Comparison of ENCODE assay signal across 7 cellular contexts in the genomic region with DNA sequence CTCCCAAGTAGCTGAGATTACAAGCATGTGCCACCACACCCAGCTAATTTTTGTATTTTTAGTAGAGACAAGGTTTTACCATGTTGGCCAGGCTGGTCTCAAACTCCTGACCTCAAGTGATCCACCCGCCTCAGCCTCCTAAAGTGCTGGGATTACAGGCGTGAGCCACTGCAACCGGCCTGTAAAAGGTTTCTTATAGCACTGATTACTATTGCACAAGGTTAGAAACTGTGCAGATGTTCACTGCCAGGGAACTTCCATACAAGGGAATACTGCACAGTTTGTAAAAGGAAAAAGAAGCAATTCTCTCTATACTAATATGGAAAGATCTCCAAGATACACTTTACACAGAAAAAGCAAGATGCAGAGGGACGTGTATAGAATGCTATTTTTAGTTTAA. TPM values are rescaled to one million over a fixed set of nuclear protein-coding genes. Genes with fewer than 3 reads are reported as not detected.
DNase-seq lines count a peak whose midpoint lies in the region; ATAC-seq and TF ChIP-seq lines count a peak whose summit lies in the region.
"Not testable (repeated sequence)": the region's sequence is repeated elsewhere in the genome, so short reads cannot be mapped to it uniquely, and the experiment has no call there.

No MANE protein-coding gene starts in this region.

- H3K9me3 ChIP-seq in CD4-positive, alpha-beta memory T cell (ENCODE audit: control insufficient read depth in 1 of 2, low read length in 2 of 2), result not testable (repeated sequence)

- not testable (repeated sequence) for H3K27ac ChIP-seq in CD4-positive, alpha-beta memory T cell (ENCODE audit: low read depth, low read length)

- H3K4me1 Mint-ChIP-seq in CD4-positive, alpha-beta memory T cell, result peaks cover 48 to 83% (median 64%) of the 10 kb centered on the region in 4 donors
- H3K4me1 Mint-ChIP-seq in T-cell (peaks cover 62 to 75% (median 68%) of the 10 kb centered on the region in 3 donors), natural killer cell (peaks cover 56 to 75% of the 10 kb centered on the region in 2 donors)
- peaks cover 65% of the 10 kb centered on the region for H3K4me1 Mint-ChIP-seq in activated T-cell treated with anti-CD3 and anti-CD28 coated beads, Interleukin-2, amount 50 U/mL, for 24 hours (ENCODE audit: low read depth)

- H3K36me3 Mint-ChIP-seq in CD4-positive, alpha-beta memory T cell, result peaks cover 76 to 80% of the 10 kb centered on the region in 2 donors
- H3K36me3 Mint-ChIP-seq in T-cell (peaks cover 72% of the 10 kb centered on the region), natural killer cell (peaks cover 31% of the 10 kb centered on the region)
- peaks cover 82% of the 10 kb centered on the region for H3K36me3 Mint-ChIP-seq in activated T-cell treated with anti-CD3 and anti-CD28 coated beads, Interleukin-2, amount 50 U/mL, for 24 hours (ENCODE audit: low read depth)
- peaks cover 40 to 56% of the 10 kb centered on the region in 2 donors for H3K36me3 Mint-ChIP-seq in activated naive CD4-positive, alpha-beta T cell treated with anti-CD3 and anti-CD28 coated beads, Interleukin-2, amount 50 U/mL, for 72 hours

- intact Hi-C loops in CD4-positive, alpha-beta memory T cell (cut with micrococcal nuclease); natural killer cell (cut with micrococcal nuclease): not testable (repeated sequence)

- H3K27ac Mint-ChIP-seq in CD4-positive, alpha-beta memory T cell, result peak overlapping the region; percentile 36 to 88 (median 66)
- H3K27ac Mint-ChIP-seq in T-cell, result peak overlapping the region; percentile 62 to 74
- peak overlapping the region; percentile 73 for H3K27ac Mint-ChIP-seq in activated T-cell treated with anti-CD3 and anti-CD28 coated beads, Interleukin-2, amount 50 U/mL, for 24 hours
- H3K27ac Mint-ChIP-seq in activated naive CD4-positive, alpha-beta T cell treated with anti-CD3 and anti-CD28 coated beads, Interleukin-2, amount 50 U/mL, for 72 hours, result peak overlapping the region; percentile 49 to 50
- peak overlapping the region; percentile 78 to 86 for H3K27ac Mint-ChIP-seq in natural killer cell

- H3K36me3 ChIP-seq in CD4-positive, alpha-beta memory T cell (ENCODE audit: insufficient read depth, low read length), result peaks cover 60% of the 10 kb centered on the region

- not testable (repeated sequence) for H3K27me3 Mint-ChIP-seq in CD4-positive, alpha-beta memory T cell; T-cell; activated T-cell treated with anti-CD3 and anti-CD28 coated beads, Interleukin-2, amount 50 U/mL, for 24 hours; natural killer cell (ENCODE audit: low read depth in 2 of 2)

- ATAC-seq in T-cell (replicated peaks in 1 of 4); activated naive CD4-positive, alpha-beta T cell treated with anti-CD3 and anti-CD28 coated beads, Interleukin-2, amount 50 U/mL, for 72 hours; natural killer cell: not testable (repeated sequence)

- H3K4me1 ChIP-seq in CD4-positive, alpha-beta memory T cell (ENCODE audit: insufficient read depth, low read length), result peaks cover 61% of the 10 kb centered on the region

- not testable (repeated sequence) for H3K27me3 ChIP-seq in CD4-positive, alpha-beta memory T cell (ENCODE audit: insufficient read depth, low read length)

- POLR2A ChIA-PET in CD4-positive, alpha-beta memory T cell (lab: Charles Lee; ENCODE audit: partially characterized antibody); T-cell (lab: Charles Lee): not testable (repeated sequence)

- CTCF ChIA-PET in CD4-positive, alpha-beta memory T cell (lab: Charles Lee; ENCODE audit: partially characterized antibody), result interaction anchor here (0.7 to 2.8 kb wide), 2 partner anchors 30 to 174 kb away, joined by 4 to 11 read pairs; no protein-coding TSS in a partner anchor
- CTCF ChIA-PET in T-cell (lab: Charles Lee), result not testable (repeated sequence)

- not testable (repeated sequence) for H3K4me3 ChIP-seq in CD4-positive, alpha-beta memory T cell (ENCODE audit: low read length in 2 of 2); fibroblast of villous mesenchyme (ENCODE audit: low read depth, low read length)

- peak overlapping the region in 1 of 8 donors; percentile 25 for H3K4me3 Mint-ChIP-seq in CD4-positive, alpha-beta memory T cell
- H3K4me3 Mint-ChIP-seq in T-cell; activated T-cell treated with anti-CD3 and anti-CD28 coated beads, Interleukin-2, amount 50 U/mL, for 24 hours; natural killer cell: not testable (repeated sequence)

- DNase-seq in CD4-positive, alpha-beta memory T cell; T-cell; activated T-cell treated with anti-CD3 and anti-CD28 coated beads, Interleukin-2, amount 50 U/mL, for 24 hours; activated naive CD4-positive, alpha-beta T cell treated with anti-CD3 and anti-CD28 coated beads, Interleukin-2, amount 50 U/mL, for 72 hours (ENCODE audit: low spot score in 2 of 2); natural killer cell: not testable (repeated sequence)
- DNase-seq in amniotic epithelial cell (ENCODE audit: low read depth) (peak; percentile 48), fibroblast of villous mesenchyme (ENCODE audit: low read depth) (peak; percentile 59)

- TF ChIP-seq CTCF in fibroblast of villous mesenchyme (IDR thresholded peaks at IDR 0.05; ENCODE audit: insufficient read depth, low read depth, low read length); natural killer cell (IDR thresholded peaks at IDR 0.05): not testable (repeated sequence)

- not testable (repeated sequence) for H3K9me3 Mint-ChIP-seq in CD4-positive, alpha-beta memory T cell; T-cell; activated T-cell treated with anti-CD3 and anti-CD28 coated beads, Interleukin-2, amount 50 U/mL, for 24 hours; activated naive CD4-positive, alpha-beta T cell treated with anti-CD3 and anti-CD28 coated beads, Interleukin-2, amount 50 U/mL, for 72 hours; natural killer cell

RNA-seq across cellular contexts. Expression of a gene that starts 6.8 kb away (rescaled TPM):
- total RNA-seq in CD4-positive, alpha-beta memory T cell, result 100 to 1,000 TPM; 315 to 323 TPM
- polyA plus RNA-seq in CD4-positive, alpha-beta memory T cell, result 100 to 1,000 TPM in 1 of 2 donors, 10 to 100 TPM in 1; 68.1 to 126 TPM
- 100 to 1,000 TPM; 135 to 314 (median 224) TPM for total RNA-seq in T-cell
- total RNA-seq in activated naive CD4-positive, alpha-beta T cell treated with anti-CD3 and anti-CD28 coated beads, Interleukin-2, amount 50 U/mL, for 72 hours, result 100 to 1,000 TPM in 1 of 2 donors, 10 to 100 TPM in 1; 78.2 to 121 TPM
- total RNA-seq in fibroblast of villous mesenchyme, result 15.1 and 35.4 TPM in 2 replicates
- total RNA-seq in natural killer cell, result 100 to 1,000 TPM; 174 to 260 (median 211) TPM

RNA-seq across cellular contexts. Expression of a gene that starts 11.1 kb away (rescaled TPM):
- total RNA-seq in CD4-positive, alpha-beta memory T cell, result 10 to 100 TPM; 21.8 to 23.6 TPM
- polyA plus RNA-seq in CD4-positive, alpha-beta memory T cell, result 1 to 10 TPM; 3.3 to 4.0 TPM
- total RNA-seq in T-cell, result 10 to 100 TPM; 18.6 to 29.2 (median 21.3) TPM
- 10 to 100 TPM; 23.5 to 43.5 TPM for total RNA-seq in activated naive CD4-positive, alpha-beta T cell treated with anti-CD3 and anti-CD28 coated beads, Interleukin-2, amount 50 U/mL, for 72 hours
- total RNA-seq in fibroblast of villous mesenchyme, result 13.2 and 14.7 TPM in 2 replicates
- 100 to 1,000 TPM in 1 of 3 donors, 10 to 100 TPM in 2; 72.2 to 104 (median 76.1) TPM for total RNA-seq in natural killer cell

RNA-seq across cellular contexts. Expression of a gene that starts 30.3 kb away (rescaled TPM):
- 100 to 1,000 TPM; 255 to 262 TPM for total RNA-seq in CD4-positive, alpha-beta memory T cell
- 10 to 100 TPM; 50.4 to 68.0 TPM for polyA plus RNA-seq in CD4-positive, alpha-beta memory T cell
- total RNA-seq in T-cell (100 to 1,000 TPM; 205 to 270 (median 210) TPM), fibroblast of villous mesenchyme (22.5 and 39.3 TPM in 2 replicates), natural killer cell (100 to 1,000 TPM; 285 to 373 (median 348) TPM)
- 10 to 100 TPM; 47.8 to 79.8 TPM for total RNA-seq in activated naive CD4-positive, alpha-beta T cell treated with anti-CD3 and anti-CD28 coated beads, Interleukin-2, amount 50 U/mL, for 72 hours
